Comparison of ENCODE assay signal across 1 cellular context in the genomic region with DNA sequence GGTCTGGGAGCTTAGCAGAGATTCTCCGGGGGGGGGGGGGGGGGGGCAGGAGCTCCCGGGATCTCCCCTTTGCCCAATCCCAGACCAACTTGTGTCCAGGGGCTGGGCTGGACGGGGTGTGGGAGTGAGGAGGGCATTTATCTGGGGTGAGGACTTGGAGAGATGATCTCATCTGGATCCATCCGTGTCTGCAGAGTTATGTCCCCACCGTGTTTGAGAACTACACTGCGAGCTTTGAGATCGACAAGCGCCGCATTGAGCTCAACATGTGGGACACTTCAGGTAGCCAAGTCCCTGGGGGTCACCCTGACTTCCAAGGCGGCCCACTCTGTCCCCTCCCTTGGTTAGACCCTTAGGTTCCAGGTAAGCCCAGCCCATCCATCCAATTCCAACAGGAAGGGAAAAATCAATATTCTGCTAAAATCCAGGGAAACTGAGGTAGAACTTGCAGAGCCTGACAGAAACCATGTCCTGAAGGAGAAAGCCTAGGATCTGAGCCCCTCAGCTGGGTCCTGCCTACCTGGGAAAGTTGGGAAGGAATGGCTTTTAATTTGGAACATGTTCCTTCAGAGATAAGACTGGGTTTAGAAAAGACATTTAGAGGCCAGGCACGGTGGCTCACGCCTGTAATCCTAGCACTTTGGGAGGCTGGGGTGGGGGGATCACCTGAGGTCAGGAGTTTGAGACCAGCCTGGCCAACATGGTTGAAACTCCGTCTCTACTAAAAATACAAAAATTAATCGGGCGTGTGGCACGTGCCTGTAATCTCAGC.
TF ChIP-seq lines count a peak whose summit lies in the region.

No MANE protein-coding gene starts in this region.

TF ChIP-seq in HEK293, 187 proteins besides CTCF, POLR2A, EP300 and RAD21 (continued from another document):
- TF ChIP-seq, protein P1, sequence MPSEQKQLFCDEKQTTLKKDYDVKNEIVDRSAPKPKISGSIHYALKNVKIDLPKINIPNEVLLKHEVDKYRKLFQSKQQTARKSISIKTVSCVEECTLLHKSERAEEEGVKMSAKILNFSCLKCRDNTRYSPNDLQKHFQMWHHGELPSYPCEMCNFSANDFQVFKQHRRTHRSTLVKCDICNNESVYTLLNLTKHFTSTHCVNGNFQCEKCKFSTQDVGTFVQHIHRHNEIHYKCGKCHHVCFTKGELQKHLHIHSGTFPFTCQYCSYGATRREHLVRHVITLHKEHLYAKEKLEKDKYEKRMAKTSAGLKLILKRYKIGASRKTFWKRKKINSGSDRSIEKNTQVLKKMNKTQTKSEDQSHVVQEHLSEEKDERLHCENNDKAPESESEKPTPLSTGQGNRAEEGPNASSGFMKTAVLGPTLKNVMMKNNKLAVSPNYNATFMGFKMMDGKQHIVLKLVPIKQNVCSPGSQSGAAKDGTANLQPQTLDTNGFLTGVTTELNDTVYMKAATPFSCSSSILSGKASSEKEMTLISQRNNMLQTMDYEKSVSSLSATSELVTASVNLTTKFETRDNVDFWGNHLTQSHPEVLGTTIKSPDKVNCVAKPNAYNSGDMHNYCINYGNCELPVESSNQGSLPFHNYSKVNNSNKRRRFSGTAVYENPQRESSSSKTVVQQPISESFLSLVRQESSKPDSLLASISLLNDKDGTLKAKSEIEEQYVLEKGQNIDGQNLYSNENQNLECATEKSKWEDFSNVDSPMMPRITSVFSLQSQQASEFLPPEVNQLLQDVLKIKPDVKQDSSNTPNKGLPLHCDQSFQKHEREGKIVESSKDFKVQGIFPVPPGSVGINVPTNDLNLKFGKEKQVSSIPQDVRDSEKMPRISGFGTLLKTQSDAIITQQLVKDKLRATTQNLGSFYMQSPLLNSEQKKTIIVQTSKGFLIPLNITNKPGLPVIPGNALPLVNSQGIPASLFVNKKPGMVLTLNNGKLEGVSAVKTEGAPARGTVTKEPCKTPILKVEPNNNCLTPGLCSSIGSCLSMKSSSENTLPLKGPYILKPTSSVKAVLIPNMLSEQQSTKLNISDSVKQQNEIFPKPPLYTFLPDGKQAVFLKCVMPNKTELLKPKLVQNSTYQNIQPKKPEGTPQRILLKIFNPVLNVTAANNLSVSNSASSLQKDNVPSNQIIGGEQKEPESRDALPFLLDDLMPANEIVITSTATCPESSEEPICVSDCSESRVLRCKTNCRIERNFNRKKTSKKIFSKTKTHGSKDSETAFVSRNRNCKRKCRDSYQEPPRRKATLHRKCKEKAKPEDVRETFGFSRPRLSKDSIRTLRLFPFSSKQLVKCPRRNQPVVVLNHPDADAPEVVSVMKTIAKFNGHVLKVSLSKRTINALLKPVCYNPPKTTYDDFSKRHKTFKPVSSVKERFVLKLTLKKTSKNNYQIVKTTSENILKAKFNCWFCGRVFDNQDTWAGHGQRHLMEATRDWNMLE (tag by site-specific recombination; conservative IDR thresholded peaks at IDR 0.05; ENCODE audit: low read depth) = no peak
- TF ChIP-seq, protein P2, sequence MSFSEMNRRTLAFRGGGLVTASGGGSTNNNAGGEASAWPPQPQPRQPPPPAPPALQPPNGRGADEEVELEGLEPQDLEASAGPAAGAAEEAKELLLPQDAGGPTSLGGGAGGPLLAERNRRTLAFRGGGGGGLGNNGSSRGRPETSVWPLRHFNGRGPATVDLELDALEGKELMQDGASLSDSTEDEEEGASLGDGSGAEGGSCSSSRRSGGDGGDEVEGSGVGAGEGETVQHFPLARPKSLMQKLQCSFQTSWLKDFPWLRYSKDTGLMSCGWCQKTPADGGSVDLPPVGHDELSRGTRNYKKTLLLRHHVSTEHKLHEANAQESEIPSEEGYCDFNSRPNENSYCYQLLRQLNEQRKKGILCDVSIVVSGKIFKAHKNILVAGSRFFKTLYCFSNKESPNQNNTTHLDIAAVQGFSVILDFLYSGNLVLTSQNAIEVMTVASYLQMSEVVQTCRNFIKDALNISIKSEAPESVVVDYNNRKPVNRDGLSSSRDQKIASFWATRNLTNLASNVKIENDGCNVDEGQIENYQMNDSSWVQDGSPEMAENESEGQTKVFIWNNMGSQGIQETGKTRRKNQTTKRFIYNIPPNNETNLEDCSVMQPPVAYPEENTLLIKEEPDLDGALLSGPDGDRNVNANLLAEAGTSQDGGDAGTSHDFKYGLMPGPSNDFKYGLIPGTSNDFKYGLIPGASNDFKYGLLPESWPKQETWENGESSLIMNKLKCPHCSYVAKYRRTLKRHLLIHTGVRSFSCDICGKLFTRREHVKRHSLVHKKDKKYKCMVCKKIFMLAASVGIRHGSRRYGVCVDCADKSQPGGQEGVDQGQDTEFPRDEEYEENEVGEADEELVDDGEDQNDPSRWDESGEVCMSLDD (tag by site-specific recombination; IDR thresholded peaks at IDR 0.05) = no peak
- TF ChIP-seq ZNF776 (tag by site-specific recombination; IDR thresholded peaks at IDR 0.05; ENCODE audit: borderline replicate concordance) (no peak), IKZF3 (tag by site-specific recombination; IDR thresholded peaks at IDR 0.05) (0 out of 2 replicates have a peak, but pooled peaks have one; percentile 4), MYNN (tag by site-specific recombination; IDR thresholded peaks at IDR 0.05; ENCODE audit: borderline replicate concordance) (peak; percentile 93)
- TF ChIP-seq, protein P3, sequence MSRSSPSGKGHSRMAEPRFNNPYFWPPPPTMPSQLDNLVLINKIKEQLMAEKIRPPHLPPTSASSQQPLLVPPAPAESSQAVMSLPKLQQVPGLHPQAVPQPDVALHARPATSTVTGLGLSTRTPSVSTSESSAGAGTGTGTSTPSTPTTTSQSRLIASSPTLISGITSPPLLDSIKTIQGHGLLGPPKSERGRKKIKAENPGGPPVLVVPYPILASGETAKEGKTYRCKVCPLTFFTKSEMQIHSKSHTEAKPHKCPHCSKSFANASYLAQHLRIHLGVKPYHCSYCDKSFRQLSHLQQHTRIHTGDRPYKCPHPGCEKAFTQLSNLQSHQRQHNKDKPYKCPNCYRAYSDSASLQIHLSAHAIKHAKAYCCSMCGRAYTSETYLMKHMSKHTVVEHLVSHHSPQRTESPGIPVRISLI (tag by site-specific recombination; IDR thresholded peaks at IDR 0.05) = no peak
- TF ChIP-seq, protein P4, sequence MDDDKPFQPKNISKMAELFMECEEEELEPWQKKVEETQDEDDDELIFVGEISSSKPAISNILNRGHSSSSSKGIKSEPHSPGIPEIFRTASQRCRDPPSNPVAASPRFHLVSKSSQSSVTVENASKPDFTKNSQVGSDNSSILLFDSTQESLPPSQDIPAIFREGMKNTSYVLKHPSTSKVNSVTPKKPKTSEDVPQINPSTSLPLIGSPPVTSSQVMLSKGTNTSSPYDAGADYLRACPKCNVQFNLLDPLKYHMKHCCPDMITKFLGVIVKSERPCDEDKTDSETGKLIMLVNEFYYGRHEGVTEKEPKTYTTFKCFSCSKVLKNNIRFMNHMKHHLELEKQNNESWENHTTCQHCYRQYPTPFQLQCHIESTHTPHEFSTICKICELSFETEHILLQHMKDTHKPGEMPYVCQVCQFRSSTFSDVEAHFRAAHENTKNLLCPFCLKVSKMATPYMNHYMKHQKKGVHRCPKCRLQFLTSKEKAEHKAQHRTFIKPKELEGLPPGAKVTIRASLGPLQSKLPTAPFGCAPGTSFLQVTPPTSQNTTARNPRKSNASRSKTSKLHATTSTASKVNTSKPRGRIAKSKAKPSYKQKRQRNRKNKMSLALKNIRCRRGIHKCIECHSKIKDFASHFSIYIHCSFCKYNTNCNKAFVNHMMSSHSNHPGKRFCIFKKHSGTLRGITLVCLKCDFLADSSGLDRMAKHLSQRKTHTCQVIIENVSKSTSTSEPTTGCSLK (tag by site-specific recombination; IDR thresholded peaks at IDR 0.05) = no peak
- TF ChIP-seq, protein P5, sequence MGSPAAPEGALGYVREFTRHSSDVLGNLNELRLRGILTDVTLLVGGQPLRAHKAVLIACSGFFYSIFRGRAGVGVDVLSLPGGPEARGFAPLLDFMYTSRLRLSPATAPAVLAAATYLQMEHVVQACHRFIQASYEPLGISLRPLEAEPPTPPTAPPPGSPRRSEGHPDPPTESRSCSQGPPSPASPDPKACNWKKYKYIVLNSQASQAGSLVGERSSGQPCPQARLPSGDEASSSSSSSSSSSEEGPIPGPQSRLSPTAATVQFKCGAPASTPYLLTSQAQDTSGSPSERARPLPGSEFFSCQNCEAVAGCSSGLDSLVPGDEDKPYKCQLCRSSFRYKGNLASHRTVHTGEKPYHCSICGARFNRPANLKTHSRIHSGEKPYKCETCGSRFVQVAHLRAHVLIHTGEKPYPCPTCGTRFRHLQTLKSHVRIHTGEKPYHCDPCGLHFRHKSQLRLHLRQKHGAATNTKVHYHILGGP (tag by site-specific recombination; IDR thresholded peaks at IDR 0.05) = no peak
